In the genomic region with DNA sequence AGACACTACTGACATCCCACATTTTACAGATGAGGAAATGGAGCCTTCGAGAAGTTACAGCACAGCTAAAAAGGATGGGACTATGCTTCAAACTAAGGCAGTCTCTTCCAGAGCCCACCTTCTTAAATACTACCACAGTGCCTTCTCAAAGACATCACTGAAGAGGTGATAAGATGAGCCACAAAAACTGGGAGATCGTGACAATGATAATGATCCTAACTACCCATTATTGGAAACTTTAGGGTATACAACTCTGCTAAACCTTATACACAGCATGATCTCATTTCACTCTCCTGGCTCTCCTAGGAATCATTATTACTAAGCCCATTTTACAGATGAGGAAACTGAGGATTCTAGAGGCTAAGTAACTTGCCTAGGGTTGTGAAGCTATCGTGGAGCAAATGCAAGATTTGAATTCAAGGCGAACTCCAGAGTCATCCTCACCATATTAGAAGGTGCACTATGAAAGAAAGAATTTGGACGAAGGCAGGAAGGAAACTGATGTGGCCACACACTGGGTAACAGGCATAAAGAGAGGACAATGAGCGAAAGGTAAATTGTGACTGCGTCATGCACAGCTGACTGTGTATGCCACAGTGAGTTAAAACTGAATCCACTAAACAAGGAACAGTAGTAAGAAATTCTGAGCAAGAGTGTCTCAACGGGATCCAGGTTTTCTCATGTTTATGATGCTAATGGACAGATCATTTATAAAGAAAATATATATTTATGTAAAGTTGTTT, we compare ENCODE assay signal across 17 cellular contexts. TPM values are rescaled to one million over a fixed set of nuclear protein-coding genes. Genes with fewer than 3 reads are reported as not detected.
A peak's percentile ranks its signal among the peaks of the same experiment; 100 is the strongest.
DNase-seq lines count a peak whose midpoint lies in the region; ATAC-seq lines count a peak whose summit lies in the region.
"Had no signal": no experiment of that assay in that cellular context is flagged by ENCODE, and none has a peak within 500 bp of the region (broad histone marks: within the 10 kb centered on the region; RNA-seq: fewer than 3 reads in every experiment).

No MANE protein-coding gene starts in this region.

- H3K4me3 Mint-ChIP-seq in activated CD4-positive, alpha-beta T cell treated with anti-CD3 and anti-CD28 coated beads, Interleukin-2, amount 10 ng/mL, durations not matched to agents 7 days and 5 days = no peak overlapping the region
- no peak overlapping the region for H3K4me3 Mint-ChIP-seq in activated naive CD8-positive, alpha-beta T cell treated with anti-CD3 and anti-CD28 coated beads for 36 hours
- H3K4me3 Mint-ChIP-seq in natural killer cell treated with Interleukin-12 subunit alpha and Interleukin-12 subunit beta and Interleukin-15 and Interleukin-18, amount 100 ng/mL, for 72 hours = peak overlapping the region; percentile 10

- CTCF ChIA-PET in activated CD4-positive, alpha-beta T cell treated with anti-CD3 and anti-CD28 coated beads, Interleukin-2, amount 10 ng/mL, durations not matched to agents 7 days and 5 days (lab: Charles Lee) = no interaction called here

- H3K27ac Mint-ChIP-seq in activated CD4-positive, alpha-beta T cell treated with anti-CD3 and anti-CD28 coated beads, Interleukin-2, amount 10 ng/mL, durations not matched to agents 7 days and 5 days = peak overlapping the region; percentile 11
- peak overlapping the region; percentile 62 for H3K27ac Mint-ChIP-seq in activated naive CD8-positive, alpha-beta T cell treated with anti-CD3 and anti-CD28 coated beads for 36 hours
- no peak overlapping the region for H3K27ac Mint-ChIP-seq in natural killer cell treated with Interleukin-12 subunit alpha and Interleukin-12 subunit beta and Interleukin-15 and Interleukin-18, amount 100 ng/mL, for 72 hours

- peaks cover 69% of the 10 kb centered on the region for H3K36me3 Mint-ChIP-seq in activated CD4-positive, alpha-beta T cell treated with anti-CD3 and anti-CD28 coated beads, Interleukin-2, amount 10 ng/mL, durations not matched to agents 7 days and 5 days (ENCODE audit: low read depth)
- peaks cover 58% of the 10 kb centered on the region for H3K36me3 Mint-ChIP-seq in activated naive CD8-positive, alpha-beta T cell treated with anti-CD3 and anti-CD28 coated beads for 36 hours
- no peaks in the 10 kb centered on the region for H3K36me3 Mint-ChIP-seq in natural killer cell treated with Interleukin-12 subunit alpha and Interleukin-12 subunit beta and Interleukin-15 and Interleukin-18, amount 100 ng/mL, for 72 hours

- POLR2A ChIA-PET in activated CD4-positive, alpha-beta T cell treated with anti-CD3 and anti-CD28 coated beads, Interleukin-2, amount 10 ng/mL, durations not matched to agents 7 days and 5 days (lab: Charles Lee) = no interaction called here

- peak; percentile 39 for ATAC-seq in GM19463 (IDR thresholded peaks at IDR 0.05; ENCODE audit: unreplicated experiment)
- peak in 1 of 2 donors; percentile 74 for ATAC-seq in natural killer cell treated with Interleukin-12 subunit alpha and Interleukin-12 subunit beta and Interleukin-15 and Interleukin-18, amount 100 ng/mL, for 72 hours
- ATAC-seq: GM12878, HCT116, PC-3 had no signal

- no peak for DNase-seq in activated CD4-positive, alpha-beta T cell treated with anti-CD3 and anti-CD28 coated beads, Interleukin-2, amount 10 ng/mL, durations not matched to agents 7 days and 5 days
- no peak for DNase-seq in activated CD4-positive, alpha-beta T cell treated with anti-CD3 and anti-CD28 coated beads, Interleukin-2, amount 50 U/mL, for 1 hour
- DNase-seq in activated naive CD8-positive, alpha-beta T cell treated with anti-CD3 and anti-CD28 coated beads for 36 hours = no peak
- no peak for DNase-seq in natural killer cell treated with Interleukin-12 subunit alpha and Interleukin-12 subunit beta and Interleukin-15 and Interleukin-18, amount 100 ng/mL, for 72 hours (ENCODE audit: low spot score)
- DNase-seq in HT-29 (ENCODE audit: low spot score) (no peak), T1000 (lab: John Stamatoyannopoulos, UW) (no peak)
- no peak for DNase-seq in effector CD4-positive, alpha-beta T cell
- DNase-seq: DMS 273 treated with DMSO at 0.1 percent for 48 hours, GDM1, GM23248, NCI-H1436, NCI-H2029, NCI-H82, PC-3 had no signal

- H3K27me3 Mint-ChIP-seq in activated CD4-positive, alpha-beta T cell treated with anti-CD3 and anti-CD28 coated beads, Interleukin-2, amount 10 ng/mL, durations not matched to agents 7 days and 5 days = no peaks in the 10 kb centered on the region
- H3K27me3 Mint-ChIP-seq in activated naive CD8-positive, alpha-beta T cell treated with anti-CD3 and anti-CD28 coated beads for 36 hours = no peaks in the 10 kb centered on the region
- H3K27me3 Mint-ChIP-seq in natural killer cell treated with Interleukin-12 subunit alpha and Interleukin-12 subunit beta and Interleukin-15 and Interleukin-18, amount 100 ng/mL, for 72 hours = no peaks in the 10 kb centered on the region

- no peaks in the 10 kb centered on the region for H3K9me3 Mint-ChIP-seq in activated CD4-positive, alpha-beta T cell treated with anti-CD3 and anti-CD28 coated beads, Interleukin-2, amount 10 ng/mL, durations not matched to agents 7 days and 5 days
- no peaks in the 10 kb centered on the region for H3K9me3 Mint-ChIP-seq in activated naive CD8-positive, alpha-beta T cell treated with anti-CD3 and anti-CD28 coated beads for 36 hours
- no peaks in the 10 kb centered on the region for H3K9me3 Mint-ChIP-seq in natural killer cell treated with Interleukin-12 subunit alpha and Interleukin-12 subunit beta and Interleukin-15 and Interleukin-18, amount 100 ng/mL, for 72 hours

- H3K4me1 Mint-ChIP-seq in activated CD4-positive, alpha-beta T cell treated with anti-CD3 and anti-CD28 coated beads, Interleukin-2, amount 10 ng/mL, durations not matched to agents 7 days and 5 days = peaks cover 71% of the 10 kb centered on the region
- H3K4me1 Mint-ChIP-seq in activated naive CD8-positive, alpha-beta T cell treated with anti-CD3 and anti-CD28 coated beads for 36 hours = peaks cover 73% of the 10 kb centered on the region
- peaks cover 40 to 43% of the 10 kb centered on the region in 2 donors for H3K4me1 Mint-ChIP-seq in natural killer cell treated with Interleukin-12 subunit alpha and Interleukin-12 subunit beta and Interleukin-15 and Interleukin-18, amount 100 ng/mL, for 72 hours (ENCODE audit: low read depth in 2 of 2)

RNA-seq across cellular contexts. Expression of a gene that starts 55.4 kb away (rescaled TPM):
- 10 to 100 TPM; 60.0 to 63.1 TPM for total RNA-seq in activated CD4-positive, alpha-beta T cell treated with anti-CD3 and anti-CD28 coated beads, Interleukin-2, amount 10 ng/mL, durations not matched to agents 7 days and 5 days
- total RNA-seq in activated naive CD8-positive, alpha-beta T cell treated with anti-CD3 and anti-CD28 coated beads for 36 hours = 10 to 100 TPM; 64.2 to 65.4 TPM
- total RNA-seq in natural killer cell treated with Interleukin-12 subunit alpha and Interleukin-12 subunit beta and Interleukin-15 and Interleukin-18, amount 100 ng/mL, for 72 hours = 10 to 100 TPM; 18.9 to 28.2 TPM
- total RNA-seq in HT-29 (2014; rRNA removed; shearing (Covaris generic)) = 12.8 and 13.9 TPM in 2 replicates

Comparison
In these comparisons a context has a peak if more than half of its experiments do, and no peak if none do; other contexts are left out.
1. H3K27ac Mint-ChIP-seq: peak in activated CD4-positive, alpha-beta T cell treated with anti-CD3 and anti-CD28 coated beads, Interleukin-2, amount 10 ng/mL, durations not matched to agents 7 days and 5 days (single experiment) and activated naive CD8-positive, alpha-beta T cell treated with anti-CD3 and anti-CD28 coated beads for 36 hours (single experiment); none in natural killer cell treated with Interleukin-12 subunit alpha and Interleukin-12 subunit beta and Interleukin-15 and Interleukin-18, amount 100 ng/mL, for 72 hours (0 of 2).